6 cellular contexts compared by ENCODE assay signal in the genomic region with DNA sequence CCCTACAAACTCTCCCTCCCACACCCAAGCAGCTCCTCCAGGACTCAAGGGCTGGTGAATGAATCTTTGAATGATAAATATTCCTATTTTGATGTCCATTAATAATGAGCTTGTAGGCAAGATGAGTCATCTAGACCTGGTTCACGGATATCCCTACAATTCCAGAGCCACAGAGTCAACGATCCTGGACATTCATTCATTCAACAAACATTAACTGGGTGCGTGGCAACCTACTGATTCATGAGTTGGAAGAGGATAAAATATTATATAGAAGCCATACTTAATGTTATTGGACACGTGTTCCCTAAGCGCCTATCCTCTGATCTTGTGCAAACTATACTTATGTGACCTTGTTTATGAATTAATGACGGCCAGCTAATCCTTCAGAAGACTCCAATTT. TPM values are rescaled to one million over a fixed set of nuclear protein-coding genes. Genes with fewer than 3 reads are reported as not detected.
DNase-seq lines count a peak whose midpoint lies in the region; ATAC-seq and TF ChIP-seq lines count a peak whose summit lies in the region.

No MANE protein-coding gene starts in this region.

- H3K27me3 Mint-ChIP-seq in chondrocyte (ENCODE audit: low read depth) = no peaks in the 10 kb centered on the region

- H3K27ac ChIP-seq in psoas muscle = no peak overlapping the region

- H3K36me3 Mint-ChIP-seq in chondrocyte (ENCODE audit: low read depth) = no peaks in the 10 kb centered on the region

- no peak overlapping the region for H3K27ac Mint-ChIP-seq in chondrocyte (ENCODE audit: unreplicated experiment)

- intact Hi-C loops in psoas muscle (cut with DNase I) = loop anchor here in 1 of 2 donors (10.0 kb wide), 1 partner anchor 371 kb away; no protein-coding TSS in a partner anchor

- no peaks in the 10 kb centered on the region for H3K4me1 ChIP-seq in psoas muscle

- TF ChIP-seq CTCF in chondrocyte (IDR thresholded peaks at IDR 0.05) (no peak), psoas muscle (IDR thresholded peaks at IDR 0.05) (no peak)

- peak overlapping the region; percentile 67 for H3K4me3 Mint-ChIP-seq in chondrocyte (ENCODE audit: unreplicated experiment)

- H3K4me1 Mint-ChIP-seq in chondrocyte (ENCODE audit: low read depth) = peaks cover 13% of the 10 kb centered on the region

- 55 to 62% (median 57%) methylated on average over 6 of the region's 6 CpGs for WGBS in psoas muscle, 3 donors

- no peaks in the 10 kb centered on the region for H3K9me3 Mint-ChIP-seq in chondrocyte (ENCODE audit: low read depth)

- H3K4me3 ChIP-seq in MG63 = peak overlapping the region; percentile 54
- H3K4me3 ChIP-seq in psoas muscle = peak overlapping the region; percentile 79

- ATAC-seq in psoas muscle (no peak), HG03159 (IDR thresholded peaks at IDR 0.05; ENCODE audit: unreplicated experiment) (no peak)

- DNase-seq in MG63 (no peak), chondrocyte (ENCODE audit: low spot score) (no peak), psoas muscle (no peak), H4 (ENCODE audit: low spot score) (no peak)
- DNase-seq in activated effector memory CD4-positive, alpha-beta T cell treated with anti-CD3 and anti-CD28 coated beads, Interleukin-2, amount 50 U/mL, for 16 hours = no peak

- no peaks in the 10 kb centered on the region for H3K9me3 ChIP-seq in MG63
- H3K9me3 ChIP-seq in psoas muscle = no peaks in the 10 kb centered on the region

- H3K27me3 ChIP-seq in MG63 = no peaks in the 10 kb centered on the region
- no peaks in the 10 kb centered on the region for H3K27me3 ChIP-seq in psoas muscle (ENCODE audit: insufficient read depth in 3 of 3, low read length in 2 of 3)

- H3K36me3 ChIP-seq in MG63 (no peaks in the 10 kb centered on the region), psoas muscle (ENCODE audit: insufficient read depth in 1 of 2, low read depth in 1 of 2) (no peaks in the 10 kb centered on the region)

RNA-seq across cellular contexts. Expression of a gene that starts 0.4 kb away (rescaled TPM):
- total RNA-seq in MG63 (2014; rRNA removed; shearing (Covaris generic); ENCODE audit: low replicate concordance) = 0.63 and 1.2 TPM in 2 replicates
- total RNA-seq in chondrocyte (0.99 to 2.1 TPM (median 1.9 TPM) in 3 replicates), psoas muscle (under 1 TPM; 0.06 to 0.15 (median 0.10) TPM)
- polyA plus RNA-seq in psoas muscle = under 1 TPM; 0.04 to 0.96 (median 0.09) TPM
- total RNA-seq in H4 (2014; rRNA removed; shearing (Covaris generic)) = 1.7 and 2.5 TPM in 2 replicates

RNA-seq across cellular contexts. Expression of a gene that starts 28.6 kb away (rescaled TPM):
- total RNA-seq in MG63 (2014; rRNA removed; shearing (Covaris generic); ENCODE audit: low replicate concordance) = not detected in 2 replicates
- total RNA-seq in chondrocyte = not detected in 3 replicates
- total RNA-seq in psoas muscle = 1 to 10 TPM in 3 of 4 donors, under 1 TPM in 1; 0.71 to 3.9 (median 2.2) TPM
- under 1 TPM; 0.04 to 0.69 (median 0.61) TPM for polyA plus RNA-seq in psoas muscle
- not detected in 2 replicates for total RNA-seq in H4 (2014; rRNA removed; shearing (Covaris generic))

RNA-seq across cellular contexts. Expression of a gene that starts 49.4 kb away (rescaled TPM):
- total RNA-seq in MG63 (2014; rRNA removed; shearing (Covaris generic); ENCODE audit: low replicate concordance) = not detected in 2 replicates
- total RNA-seq in chondrocyte (0.67 to 1.2 TPM in 2 of 3 replicates, not detected in the other), psoas muscle (100 to 1,000 TPM; 148 to 443 (median 252) TPM)
- 100 to 1,000 TPM in 2 of 3 donors, 10 to 100 TPM in 1; 41.2 to 460 (median 217) TPM for polyA plus RNA-seq in psoas muscle
- not detected in 2 replicates for total RNA-seq in H4 (2014; rRNA removed; shearing (Covaris generic))

RNA-seq across cellular contexts. Expression of a gene that starts 55.3 kb away (rescaled TPM):
- total RNA-seq in MG63 (2014; rRNA removed; shearing (Covaris generic); ENCODE audit: low replicate concordance) = 83.6 and 92.6 TPM in 2 replicates
- 136 to 151 TPM (median 149 TPM) in 3 replicates for total RNA-seq in chondrocyte
- total RNA-seq in psoas muscle = 100 to 1,000 TPM; 145 to 190 (median 171) TPM
- polyA plus RNA-seq in psoas muscle = 100 to 1,000 TPM in 1 of 3 donors, 10 to 100 TPM in 2; 66.5 to 124 (median 79.7) TPM
- 110 and 134 TPM in 2 replicates for total RNA-seq in H4 (2014; rRNA removed; shearing (Covaris generic))

RNA-seq across cellular contexts. Expression of a gene that starts 55.4 kb away (rescaled TPM):
- 1.5 and 16.5 TPM in 2 replicates for total RNA-seq in MG63 (2014; rRNA removed; shearing (Covaris generic); ENCODE audit: low replicate concordance)
- 33.0 to 35.0 TPM (median 33.6 TPM) in 3 replicates for total RNA-seq in chondrocyte
- total RNA-seq in psoas muscle = 10 to 100 TPM in 1 of 4 donors, 1 to 10 TPM in 3; 6.5 to 14.4 (median 7.8) TPM
- polyA plus RNA-seq in psoas muscle = 10 to 100 TPM; 10.4 to 15.0 (median 10.6) TPM
- 16.1 and 32.8 TPM in 2 replicates for total RNA-seq in H4 (2014; rRNA removed; shearing (Covaris generic))

Comparison
In these comparisons a context has a peak if more than half of its experiments do, and no peak if none do; other contexts are left out.
1. RNA of a gene that starts 49.4 kb away (total RNA-seq): 148 to 443 TPM in psoas muscle; 0.67 to 1.2 TPM in chondrocyte, not detected in MG63 and not detected in H4; every median in the first group is over 10 times any median in the second.